ENCODE assay signal across 8 cellular contexts in the genomic region with DNA sequence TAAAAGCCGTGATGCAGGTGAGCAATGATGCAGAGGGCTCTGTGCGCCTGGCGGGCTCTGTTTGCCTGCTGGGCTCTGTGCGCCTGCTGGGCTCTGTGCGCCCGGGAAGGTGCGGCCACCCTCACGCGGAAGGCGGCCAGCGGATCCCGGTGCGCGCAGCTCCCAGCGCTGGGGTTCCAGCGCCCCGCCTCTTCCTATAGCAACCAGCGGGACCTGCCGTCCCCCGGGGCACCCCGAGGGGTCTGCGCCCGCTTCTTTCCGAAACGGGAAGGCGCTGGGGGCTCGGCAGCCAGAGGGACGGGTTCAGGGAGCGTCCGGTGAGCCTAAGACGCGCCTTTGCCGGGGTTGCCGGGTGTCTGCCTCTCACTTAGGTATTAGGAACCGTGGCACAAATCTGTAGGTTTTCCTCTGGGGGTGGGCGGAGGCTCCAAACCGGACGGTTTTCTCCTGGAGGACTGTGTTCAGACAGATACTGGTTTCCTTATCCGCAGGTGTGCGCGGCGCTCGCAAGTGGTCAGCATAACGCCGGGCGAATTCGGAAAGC. TPM values are rescaled to one million over a fixed set of nuclear protein-coding genes. Genes with fewer than 3 reads are reported as not detected.
DNase-seq lines count a peak whose midpoint lies in the region; ATAC-seq and TF ChIP-seq lines count a peak whose summit lies in the region.

No MANE protein-coding gene starts in this region.

- H3K4me2 ChIP-seq in OCI-LY3 (ENCODE audit: low read length): peak overlapping the region; percentile 73
- H3K4me2 ChIP-seq in mesenchymal stem cell (ENCODE audit: low read length, poor library complexity, severe bottlenecking): peak overlapping the region; percentile 69

- H3K36me3 ChIP-seq in OCI-LY3 (replicated peaks; ENCODE audit: low read depth, low read length) (no peaks in the 10 kb centered on the region), mesenchymal stem cell (ENCODE audit: control insufficient read depth in 1 of 2, insufficient read depth in 2 of 2, low read depth in 1 of 2, low read length in 2 of 2) (peaks cover 25 to 27% of the 10 kb centered on the region in 2 experiments)

- H3K9ac ChIP-seq in OCI-LY3 (ENCODE audit: low read length): peak overlapping the region; percentile 50
- peak overlapping the region; percentile 73 for H3K9ac ChIP-seq in mesenchymal stem cell (ENCODE audit: low read length)

- H4K20me1 ChIP-seq in OCI-LY3 (ENCODE audit: insufficient read depth, low read length): no peaks in the 10 kb centered on the region

- H3K4me1 ChIP-seq in OCI-LY3 (ENCODE audit: low read length) (no peaks in the 10 kb centered on the region), mesenchymal stem cell (ENCODE audit: control insufficient read depth, insufficient read depth, low read depth, low read length) (peaks cover 11% of the 10 kb centered on the region)

- H3K4me3 Mint-ChIP-seq in T-helper 1 cell treated with Interleukin-12 subunit alpha and Interleukin-12 subunit beta and Interleukin-4 antibody, amounts not matched to agents 30 μg/mL and 1 μg/mL, for 36 hours: peak overlapping the region; percentile 75

- 4% methylated on average over 47 of the region's 47 CpGs for WGBS in mesenchymal stem cell

- H2BK15ac ChIP-seq in mesenchymal stem cell (ENCODE audit: low read depth, poor library complexity, severe bottlenecking): no peak overlapping the region

- H3K36me3 Mint-ChIP-seq in T-helper 1 cell treated with Interleukin-12 subunit alpha and Interleukin-12 subunit beta and Interleukin-4 antibody, amounts not matched to agents 30 μg/mL and 1 μg/mL, for 36 hours (ENCODE audit: low read depth): peaks cover 8% of the 10 kb centered on the region

- no peak for ATAC-seq in HG02970 (IDR thresholded peaks at IDR 0.05; ENCODE audit: low FRiP score, unreplicated experiment)
- ATAC-seq in GM19395 (IDR thresholded peaks at IDR 0.05; ENCODE audit: unreplicated experiment): no peak

- no peak overlapping the region for H2BK5ac ChIP-seq in mesenchymal stem cell (ENCODE audit: low read depth, low read length, poor library complexity, severe bottlenecking)

- no peaks in the 10 kb centered on the region for H3K79me2 ChIP-seq in OCI-LY3 (ENCODE audit: low read length)

- peaks cover under 1% of the 10 kb centered on the region for H3K79me1 ChIP-seq in mesenchymal stem cell (replicated peaks; ENCODE audit: low read length, poor library complexity, severe bottlenecking)

- no peak overlapping the region for H3K14ac ChIP-seq in mesenchymal stem cell (ENCODE audit: low read length in 2 of 2)

- intact Hi-C loops in dorsolateral prefrontal cortex (cut with DNase I): no loop called here

- no peak overlapping the region for H3K18ac ChIP-seq in mesenchymal stem cell (ENCODE audit: low read depth in 1 of 2, low read length in 2 of 2)

- no peak overlapping the region for H3K4ac ChIP-seq in mesenchymal stem cell (ENCODE audit: low read depth in 1 of 2, low read length in 2 of 2)

- DNase-seq in T-helper 1 cell (no peak), dorsolateral prefrontal cortex (no peak), mesenchymal stem cell (no peak), NCI-H2107 (lab: John Stamatoyannopoulos, UW) (no peak)

- H3K4me1 Mint-ChIP-seq in T-helper 1 cell treated with Interleukin-12 subunit alpha and Interleukin-12 subunit beta and Interleukin-4 antibody, amounts not matched to agents 30 μg/mL and 1 μg/mL, for 36 hours (ENCODE audit: low read depth): peaks cover 5% of the 10 kb centered on the region

- no peak overlapping the region for H2BK120ac ChIP-seq in mesenchymal stem cell (ENCODE audit: low read depth, low read length)

- H4K8ac ChIP-seq in mesenchymal stem cell (ENCODE audit: low read length): no peak overlapping the region

- no peak for TF ChIP-seq CTCF in OCI-LY3 (IDR thresholded peaks at IDR 0.05; ENCODE audit: low read depth, low read length)
- no peak for TF ChIP-seq CTCF in dorsolateral prefrontal cortex (IDR thresholded peaks at IDR 0.05 in 54 of 56, conservative IDR thresholded peaks at IDR 0.05 in 2 of 56; ENCODE audit: low read depth in 1 of 56, partially characterized antibody in 56 of 56)

- H3K27ac Mint-ChIP-seq in T-helper 1 cell treated with Interleukin-12 subunit alpha and Interleukin-12 subunit beta and Interleukin-4 antibody, amounts not matched to agents 30 μg/mL and 1 μg/mL, for 36 hours: no peak overlapping the region

- no peak overlapping the region for H2AK5ac ChIP-seq in mesenchymal stem cell (ENCODE audit: low read length, severe bottlenecking)

- H3K4me3 ChIP-seq in OCI-LY3 (ENCODE audit: low read length) (peak overlapping the region; percentile 84), dorsolateral prefrontal cortex (peak overlapping the region in 58 of 59 donors; percentile 11 to 68 (median 49)), mesenchymal stem cell (ENCODE audit: insufficient read depth in 1 of 2, low read depth in 1 of 2, low read length in 2 of 2) (peak overlapping the region; percentile 67 to 76)

- H2BK12ac ChIP-seq in mesenchymal stem cell (ENCODE audit: low read length in 2 of 2): no peak overlapping the region

- no peak overlapping the region for H3K23ac ChIP-seq in mesenchymal stem cell (ENCODE audit: low read length in 2 of 2)

- no peaks in the 10 kb centered on the region for H3K9me3 Mint-ChIP-seq in T-helper 1 cell treated with Interleukin-12 subunit alpha and Interleukin-12 subunit beta and Interleukin-4 antibody, amounts not matched to agents 30 μg/mL and 1 μg/mL, for 36 hours

- H3K27me3 ChIP-seq in OCI-LY3 (ENCODE audit: low read depth, low read length) (no peaks in the 10 kb centered on the region), dorsolateral prefrontal cortex (peaks cover 0 to 8% (median 0%) of the 10 kb centered on the region in 45 donors), mesenchymal stem cell (ENCODE audit: control insufficient read depth in 1 of 2, insufficient read depth in 1 of 2, low read length in 2 of 2) (peaks cover 3 to 27% of the 10 kb centered on the region in 2 experiments)

- no peak overlapping the region for H4K91ac ChIP-seq in mesenchymal stem cell (ENCODE audit: low read length)

- H2AFZ ChIP-seq in OCI-LY3 (ENCODE audit: low read depth, low read length): peak overlapping the region; percentile 12; the same call in 1 of the 2 replicates
- H2AFZ ChIP-seq in mesenchymal stem cell (ENCODE audit: low read depth, low read length): peak overlapping the region; percentile 67

- no peak overlapping the region for H3K27ac ChIP-seq in OCI-LY3 (ENCODE audit: low read length)
- H3K27ac ChIP-seq in dorsolateral prefrontal cortex: peak overlapping the region in 1 of 59 donors; percentile 4
- H3K27ac ChIP-seq in mesenchymal stem cell (ENCODE audit: low read length, poor library complexity, severe bottlenecking): peak overlapping the region; percentile 13

- no peaks in the 10 kb centered on the region for H3K9me3 ChIP-seq in OCI-LY3 (ENCODE audit: insufficient read depth, low read length)
- H3K9me3 ChIP-seq in mesenchymal stem cell (ENCODE audit: control insufficient read depth, low read length): no peaks in the 10 kb centered on the region

- peaks cover 21% of the 10 kb centered on the region for H3K27me3 Mint-ChIP-seq in T-helper 1 cell treated with Interleukin-12 subunit alpha and Interleukin-12 subunit beta and Interleukin-4 antibody, amounts not matched to agents 30 μg/mL and 1 μg/mL, for 36 hours (ENCODE audit: low read depth)

RNA-seq across cellular contexts. Expression of a gene that starts 31.8 kb away (rescaled TPM):
- total RNA-seq in dorsolateral prefrontal cortex: 100 to 1,000 TPM in 107 of 120 experiments, 10 to 100 TPM in 13; 91.1 to 161 (median 119) TPM
- polyA plus RNA-seq in mesenchymal stem cell (2013, experiment 1 of 2): 52.5 TPM
- polyA plus RNA-seq in mesenchymal stem cell (2013, experiment 2 of 2): 50.4 TPM
